ENCODE assay signal across 12 cellular contexts in genomic region chr10:63698815-63699205, GRCh38.
DNase-seq lines count a peak whose midpoint lies in the region; ATAC-seq and TF ChIP-seq lines count a peak whose summit lies in the region.
"Had no signal": no experiment of that assay in that cellular context is flagged by ENCODE, and none has a peak within 500 bp of the region (broad histone marks: within the 10 kb centered on the region; RNA-seq: fewer than 3 reads in every experiment).

No MANE protein-coding gene starts in this region.

- DNase-seq in HFFc6 (no peak), astrocyte of the cerebellum (ENCODE audit: low read depth) (no peak), left lung (no peak), tibial nerve (ENCODE audit: low spot score in 2 of 2) (no peak), 8988T (no peak), NCI-H1417 (lab: John Stamatoyannopoulos, UW) (no peak), SHP77 treated with DMSO at 0.1 percent for 48 hours (lab: John Stamatoyannopoulos, UW) (no peak)
- DNase-seq in activated CD4-positive, alpha-beta T cell treated with anti-CD3 and anti-CD28 coated beads, Interleukin-2, amount 10 ng/mL, durations not matched to agents 24 days and 14 days: no peak
- DNase-seq: activated naive CD8-positive, alpha-beta T cell treated with anti-CD3 and anti-CD28 coated beads, Interleukin-2, amount 50 U/mL, for 24 hours; effector CD8-positive, alpha-beta T cell; MG63; NCI-H2171 treated with DMSO at 0.1 percent for 48 hours had no signal

- TF ChIP-seq POLR2A in tibial nerve (IDR thresholded peaks at IDR 0.05): no peak

- H3K9me3 ChIP-seq in left lung (no peaks in the 10 kb centered on the region), tibial nerve (no peaks in the 10 kb centered on the region)
- H3K9me3 ChIP-seq: MG63 had no signal

- no peaks in the 10 kb centered on the region for H3K27me3 Mint-ChIP-seq in HFFc6 (ENCODE audit: insufficient read depth)
- H3K27me3 Mint-ChIP-seq in activated CD4-positive, alpha-beta T cell treated with anti-CD3 and anti-CD28 coated beads, Interleukin-2, amount 10 ng/mL, durations not matched to agents 24 days and 14 days: no peaks in the 10 kb centered on the region
- H3K27me3 Mint-ChIP-seq: activated naive CD8-positive, alpha-beta T cell treated with anti-CD3 and anti-CD28 coated beads, Interleukin-2, amount 50 U/mL, for 24 hours had no signal

- in situ Hi-C loops in astrocyte of the cerebellum (cut with HindIII; ENCODE audit: low sequenced_read_pairs): no loop called here

- 54% methylated on average over 2 of the region's 2 CpGs for WGBS in tibial nerve, 2 donors

- intact Hi-C loops in left lung (cut with DNase I): no loop called here
- intact Hi-C loops in activated CD4-positive, alpha-beta T cell treated with anti-CD3 and anti-CD28 coated beads, Interleukin-2, amount 10 ng/mL, durations not matched to agents 24 days and 14 days (cut with micrococcal nuclease): no loop called here

- TF ChIP-seq CTCF in HFFc6 (IDR thresholded peaks at IDR 0.05) (no peak; the same call in 1 of the 2 replicates), astrocyte of the cerebellum (IDR thresholded peaks at IDR 0.05; ENCODE audit: low read depth, low read length, missing control alignments) (peak; percentile 9), left lung (IDR thresholded peaks at IDR 0.05) (no peak), tibial nerve (IDR thresholded peaks at IDR 0.05) (no peak)

- H3K4me1 ChIP-seq in left lung (peaks cover 22 to 55% of the 10 kb centered on the region in 2 donors), tibial nerve (peaks cover 0 to 53% (median 35%) of the 10 kb centered on the region in 4 donors)

- peaks cover 56% of the 10 kb centered on the region for H3K4me1 Mint-ChIP-seq in HFFc6 (ENCODE audit: low read depth)
- peaks cover 7% of the 10 kb centered on the region for H3K4me1 Mint-ChIP-seq in activated CD4-positive, alpha-beta T cell treated with anti-CD3 and anti-CD28 coated beads, Interleukin-2, amount 10 ng/mL, durations not matched to agents 24 days and 14 days

- H3K27me3 ChIP-seq in left lung (no peaks in the 10 kb centered on the region), tibial nerve (no peaks in the 10 kb centered on the region)
- H3K27me3 ChIP-seq: MG63 had no signal

- H3K36me3 Mint-ChIP-seq in HFFc6 (ENCODE audit: low read depth): no peaks in the 10 kb centered on the region; the same call in 1 of the 2 replicates
- H3K36me3 Mint-ChIP-seq in activated CD4-positive, alpha-beta T cell treated with anti-CD3 and anti-CD28 coated beads, Interleukin-2, amount 10 ng/mL, durations not matched to agents 24 days and 14 days (ENCODE audit: low read depth): no peaks in the 10 kb centered on the region

- H3K9me3 Mint-ChIP-seq in HFFc6: no peaks in the 10 kb centered on the region
- H3K9me3 Mint-ChIP-seq in activated CD4-positive, alpha-beta T cell treated with anti-CD3 and anti-CD28 coated beads, Interleukin-2, amount 10 ng/mL, durations not matched to agents 24 days and 14 days: no peaks in the 10 kb centered on the region
- H3K9me3 Mint-ChIP-seq: activated naive CD8-positive, alpha-beta T cell treated with anti-CD3 and anti-CD28 coated beads, Interleukin-2, amount 50 U/mL, for 24 hours had no signal

- no peak overlapping the region; the same call in 1 of the 2 replicates for H3K4me3 Mint-ChIP-seq in HFFc6
- H3K4me3 Mint-ChIP-seq in activated CD4-positive, alpha-beta T cell treated with anti-CD3 and anti-CD28 coated beads, Interleukin-2, amount 10 ng/mL, durations not matched to agents 24 days and 14 days: no peak overlapping the region
- H3K4me3 Mint-ChIP-seq: activated naive CD8-positive, alpha-beta T cell treated with anti-CD3 and anti-CD28 coated beads, Interleukin-2, amount 50 U/mL, for 24 hours had no signal

- TF ChIP-seq EP300 in tibial nerve (IDR thresholded peaks at IDR 0.05): no peak

- no peak overlapping the region for H3K4me3 ChIP-seq in astrocyte of the cerebellum (ENCODE audit: low read depth, low read length)
- no peak overlapping the region for H3K4me3 ChIP-seq in left lung
- H3K4me3 ChIP-seq in tibial nerve: no peak overlapping the region
- H3K4me3 ChIP-seq: MG63 had no signal

- H3K27ac Mint-ChIP-seq in HFFc6: peak overlapping the region; percentile 91
- H3K27ac Mint-ChIP-seq in activated CD4-positive, alpha-beta T cell treated with anti-CD3 and anti-CD28 coated beads, Interleukin-2, amount 10 ng/mL, durations not matched to agents 24 days and 14 days: no peak overlapping the region
- H3K27ac Mint-ChIP-seq: activated naive CD8-positive, alpha-beta T cell treated with anti-CD3 and anti-CD28 coated beads, Interleukin-2, amount 50 U/mL, for 24 hours had no signal

- H3K36me3 ChIP-seq in left lung: no peaks in the 10 kb centered on the region
- H3K36me3 ChIP-seq in tibial nerve: no peaks in the 10 kb centered on the region
- H3K36me3 ChIP-seq: MG63 had no signal

- H3K27ac ChIP-seq in left lung: no peak overlapping the region
- peak overlapping the region in 3 of 4 donors; percentile 62 to 92 (median 90) for H3K27ac ChIP-seq in tibial nerve

- ATAC-seq in left lung: peak; percentile 15
- ATAC-seq: activated naive CD8-positive, alpha-beta T cell treated with anti-CD3 and anti-CD28 coated beads, Interleukin-2, amount 50 U/mL, for 24 hours had no signal

Comparison
In these comparisons a context has a peak if more than half of its experiments do, and no peak if none do; other contexts are left out.
1. H3K27ac ChIP-seq: peak in tibial nerve (3 of 4); none in left lung (0 of 2).